27 cellular contexts compared by ENCODE assay signal in genomic region chr7:41938371-41938770, GRCh38.
"Had no signal": no experiment of that assay in that cellular context is flagged by ENCODE, and none has a peak within 500 bp of the region (broad histone marks: within the 10 kb centered on the region; RNA-seq: fewer than 3 reads in every experiment).

No MANE protein-coding gene starts in this region.

- H3K27me3 ChIP-seq: ascending aorta, cardiac muscle cell had no signal

- DNase-seq: activated B cell treated with CpG ODN at 0.5 μM for 24 hours; activated CD4-positive, alpha-beta memory T cell treated with anti-CD3 and anti-CD28 coated beads, Interleukin-2, amount 10 ng/mL, durations not matched to agents 7 days and 5 days; activated CD4-positive, alpha-beta T cell treated with anti-CD3 and anti-CD28 coated beads for 48 hours; activated CD4-positive, alpha-beta T cell treated with anti-CD3 and anti-CD28 coated beads, Interleukin-2, amount 10 ng/mL, durations not matched to agents 7 days and 5 days; activated CD4-positive, alpha-beta T cell treated with anti-CD3 and anti-CD28 coated beads, Interleukin-2, amount 50 U/mL, for 48 hours; activated CD4-positive, CD25-positive, alpha-beta regulatory T cell treated with anti-CD3 and anti-CD28 coated beads, Interleukin-2, amount 50 U/mL, for 72 hours; activated CD8-positive, alpha-beta memory T cell treated with anti-CD3 and anti-CD28 coated beads for 24 hours; activated CD8-positive, alpha-beta memory T cell treated with anti-CD3 and anti-CD28 coated beads, Interleukin-2, amount 10 ng/mL, durations not matched to agents 7 days and 5 days; activated CD8-positive, alpha-beta memory T cell treated with anti-CD3 and anti-CD28 coated beads, Interleukin-2, amount 50 U/mL, for 48 hours; activated CD8-positive, alpha-beta T cell treated with anti-CD3 and anti-CD28 coated beads, Interleukin-2, amount 10 ng/mL, durations not matched to agents 7 days and 5 days; activated effector memory CD4-positive, alpha-beta T cell treated with Interleukin-2 at 50 U/mL for 16 hours; activated gamma-delta T cell; activated naive CD4-positive, alpha-beta T cell treated with anti-CD3 and anti-CD28 coated beads, Interleukin-2, amount 10 ng/mL, durations not matched to agents 7 days and 5 days; activated naive CD4-positive, alpha-beta T cell treated with Interleukin-2 at 50 U/mL for 16 hours; activated naive CD8-positive, alpha-beta T cell treated with anti-CD3 and anti-CD28 coated beads, Interleukin-2, amount 10 ng/mL, durations not matched to agents 7 days and 5 days; activated naive CD8-positive, alpha-beta T cell treated with anti-CD3 and anti-CD28 coated beads, Interleukin-2, amount 50 U/mL, for 24 hours; activated T-cell treated with anti-CD3 and anti-CD28 coated beads, Interleukin-2, amount 50 U/mL, for 24 hours; activated T-cell treated with anti-CD3 and anti-CD28 coated beads, Interleukin-2, amount 50 U/mL, for 48 hours; amygdala; anterior cingulate cortex; central memory CD4-positive, alpha-beta T cell; T-helper 1 cell; T-helper 2 cell; T-helper 9 cell had no signal

- H3K4me1 ChIP-seq: ascending aorta had no signal

- H3K9me3 ChIP-seq: ascending aorta had no signal

- H3K36me3 ChIP-seq: ascending aorta, cardiac muscle cell had no signal

- H3K27ac ChIP-seq: ascending aorta, cardiac muscle cell, VCaP had no signal

- ATAC-seq: activated CD8-positive, alpha-beta memory T cell treated with anti-CD3 and anti-CD28 coated beads, Interleukin-2, amount 10 ng/mL, durations not matched to agents 7 days and 5 days; activated CD8-positive, alpha-beta T cell treated with anti-CD3 and anti-CD28 coated beads, Interleukin-2, amount 10 ng/mL, durations not matched to agents 7 days and 5 days; activated naive CD8-positive, alpha-beta T cell treated with anti-CD3 and anti-CD28 coated beads, Interleukin-2, amount 50 U/mL, for 24 hours had no signal

- H3K4me3 ChIP-seq: ascending aorta, cardiac muscle cell had no signal
